In the genomic region with DNA sequence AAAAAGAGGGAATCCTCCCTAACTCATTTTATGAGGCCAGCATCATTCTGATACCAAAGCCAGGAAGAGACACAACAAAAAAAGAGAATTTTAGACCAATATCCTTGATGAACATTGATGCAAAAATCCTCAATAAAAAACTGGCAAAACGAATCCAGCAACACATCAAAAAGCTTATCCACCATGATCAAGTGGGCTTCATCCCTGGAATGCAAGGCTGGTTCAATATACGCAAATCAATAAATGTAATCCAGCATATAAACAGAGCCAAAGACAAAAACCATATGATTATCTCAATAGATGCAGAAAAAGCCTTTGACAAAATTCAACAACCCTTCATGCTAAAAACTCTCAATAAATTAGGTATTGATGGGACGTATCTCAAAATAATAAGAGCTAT, we compare ENCODE assay signal across 1 cellular context. TPM values are rescaled to one million over a fixed set of nuclear protein-coding genes. Genes with fewer than 3 reads are reported as not detected.
DNase-seq lines count a peak whose midpoint lies in the region; ATAC-seq, FAIRE-seq and TF ChIP-seq lines count a peak whose summit lies in the region.
"Not testable (repeated sequence)": the region's sequence is repeated elsewhere in the genome, so short reads cannot be mapped to it uniquely, and the experiment has no call there.

No MANE protein-coding gene starts in this region.

- TF ChIP-seq POLR2A in K562 (conservative IDR thresholded peaks at IDR 0.05), result not testable (repeated sequence)

- not testable (repeated sequence) for H3K36me3 ChIP-seq in K562 (ENCODE audit: control insufficient read depth, insufficient read depth, low read length)

- H4K20me1 ChIP-seq in K562 (replicated peaks; ENCODE audit: control insufficient read depth, insufficient read depth, low read length), result not testable (repeated sequence)

- H3K9me3 ChIP-seq in K562 (replicated peaks; ENCODE audit: control insufficient read depth, insufficient read depth, low read depth, low read length), result not testable (repeated sequence)

- H3K27ac ChIP-seq in K562 (ENCODE audit: extremely low read depth, low read depth, low read length), result not testable (repeated sequence)

- intact Hi-C loops in K562 (cut with micrococcal nuclease), result not testable (repeated sequence)

- not testable (repeated sequence) for TF ChIP-seq CTCF in K562 (IDR thresholded peaks at IDR 0.05 in 2 of 3, conservative IDR thresholded peaks at IDR 0.05 in 1 of 3; ENCODE audit: insufficient read depth in 2 of 3, low read depth in 1 of 3, low read length in 3 of 3)

- ATAC-seq in K562, result not testable (repeated sequence)

- not testable (repeated sequence) for H3K4me2 ChIP-seq in K562 (ENCODE audit: insufficient read depth, low read length)

- not testable (repeated sequence) for TF ChIP-seq RAD21 in K562 (CRISPR knock-in tag; conservative IDR thresholded peaks at IDR 0.05 in 1 of 2, IDR thresholded peaks at IDR 0.05 in 1 of 2)

- in situ Hi-C loops in K562 (cut with MboI), result not testable (repeated sequence)

- 0% methylated on average over 1 of the region's 3 CpGs for WGBS in K562 (ENCODE audit: insufficient coverage, low coverage, missing lambda C conversion rate)

- not testable (repeated sequence) for H3K4me1 ChIP-seq in K562 (replicated peaks in 1 of 2; ENCODE audit: control insufficient read depth in 2 of 2, insufficient read depth in 2 of 2, low read length in 2 of 2)

- not testable (repeated sequence) for DNase-seq in K562 (ENCODE audit: extremely low read depth in 1 of 4, low spot score in 3 of 4)

- TF ChIP-seq EP300 in K562 (IDR thresholded peaks at IDR 0.05; ENCODE audit: low read length), result not testable (repeated sequence)

- H3K9me1 ChIP-seq in K562 (ENCODE audit: control insufficient read depth, insufficient read depth, low read length), result not testable (repeated sequence)

- FAIRE-seq in K562 (lab: Jason Lieb, UNC), result not testable (repeated sequence)

- H3K79me2 ChIP-seq in K562 (ENCODE audit: control insufficient read depth, insufficient read depth, low read length), result not testable (repeated sequence)

- not testable (repeated sequence) for H3K4me3 ChIP-seq in K562

- not testable (repeated sequence) for H3K27me3 ChIP-seq in K562 (ENCODE audit: control insufficient read depth in 2 of 2, insufficient read depth in 2 of 2, low read length in 2 of 2)

- H2AFZ ChIP-seq in K562 (ENCODE audit: low read depth, low read length), result not testable (repeated sequence)

- BruUV-seq in K562 (replicated peaks; lab: Mats Ljungman, UMichigan), result not testable (repeated sequence)

- POLR2A ChIA-PET in K562 (lab: Yijun Ruan, JAX), result not testable (repeated sequence)

- not testable (repeated sequence) for H3K9ac ChIP-seq in K562 (ENCODE audit: insufficient read depth in 1 of 2, low read depth in 2 of 2, low read length in 2 of 2)

- CTCF ChIA-PET in K562 (lab: Yijun Ruan, JAX; ENCODE audit: low intra/inter-chr PET ratio), result not testable (repeated sequence)

TF ChIP-seq in K562, 482 proteins besides CTCF, POLR2A, EP300 and RAD21:
- TF ChIP-seq ZNF324 (CRISPR knock-in tag; IDR thresholded peaks at IDR 0.05), result peak; percentile 92
TF ChIP-seq in K562: peak in this region for 1; not testable (repeated sequence) for 481.

RNA-seq across cellular contexts. Expression of a gene that starts 11.6 kb away (rescaled TPM):
- total RNA-seq in K562 (2011; cell fraction: chromatin; rRNA removed; ENCODE audit: low replicate concordance), result 22.5 and 36.3 TPM in 2 replicates
- 10.8 and 13.6 TPM in 2 replicates for total RNA-seq in K562 (2011; cell fraction: nucleolus; rRNA removed)
- 32.3 and 55.7 TPM in 2 replicates for total RNA-seq in K562 (2011; cell fraction: nucleoplasm; rRNA removed)
- 8.1 and 12.7 TPM in 2 replicates for total RNA-seq in K562 (2014; rRNA removed)
- total RNA-seq in K562 (2014; rRNA removed; fragmentation: Illumina TruSeq; extraction: Trizol), result 27.5 and 30.3 TPM in 2 replicates
- 20.1 and 23.2 TPM in 2 replicates for total RNA-seq in K562 (2015; rRNA removed; fragmentation: Illumina TruSeq; extraction: Trizol)
- total RNA-seq in K562 (2021), result 15.0 and 16.4 TPM in 2 replicates
- 16.4 and 19.0 TPM in 2 replicates for polyA plus RNA-seq in K562 (2011; rRNA removed)
- 3.0 and 10.5 TPM in 2 replicates for polyA plus RNA-seq in K562 (2011; cell fraction: cytosol; rRNA removed)
- polyA plus RNA-seq in K562 (2011; cell fraction: nucleus; rRNA removed), result 7.6 and 15.5 TPM in 2 replicates
- polyA plus RNA-seq in K562 (2012), result 10.8 and 11.6 TPM in 2 replicates
- 17.1 and 17.6 TPM in 2 replicates for polyA plus RNA-seq in K562 (2014; fragmentation: Illumina TruSeq; extraction: Trizol)
- 10 to 100 TPM; 12.7 TPM for polyA plus RNA-seq in K562 (2014; fragmentation: Nextera tagmentation; extraction: Ambion mirVana)
- 11.7 and 12.6 TPM in 2 replicates for polyA plus RNA-seq in K562 (2014; rRNA removed)
- polyA minus RNA-seq in K562 (2011; rRNA and poly(A)+ RNA removed), result 26.6 and 42.6 TPM in 2 replicates
- 4.9 and 8.2 TPM in 2 replicates for polyA minus RNA-seq in K562 (2011; cell fraction: cytosol; rRNA and poly(A)+ RNA removed)
- polyA minus RNA-seq in K562 (2011; cell fraction: nucleus; rRNA and poly(A)+ RNA removed), result 13.9 and 20.9 TPM in 2 replicates

RNA-seq across cellular contexts. Expression of a gene that starts 22.5 kb away (rescaled TPM):
- 0.74 and 3.3 TPM in 2 replicates for total RNA-seq in K562 (2011; cell fraction: chromatin; rRNA removed; ENCODE audit: low replicate concordance)
- total RNA-seq in K562 (2011; cell fraction: nucleolus; rRNA removed), result 0.67 and 1.2 TPM in 2 replicates
- 1.8 and 2.8 TPM in 2 replicates for total RNA-seq in K562 (2011; cell fraction: nucleoplasm; rRNA removed)
- total RNA-seq in K562 (2014; rRNA removed) (0.68 and 0.98 TPM in 2 replicates), K562 (2014; rRNA removed; fragmentation: Illumina TruSeq; extraction: Trizol) (2.3 and 3.0 TPM in 2 replicates), K562 (2015; rRNA removed; fragmentation: Illumina TruSeq; extraction: Trizol) (1.9 and 2.1 TPM in 2 replicates), K562 (2021) (1.2 and 1.6 TPM in 2 replicates)
- polyA plus RNA-seq in K562 (2011; rRNA removed) (2.2 and 2.4 TPM in 2 replicates), K562 (2014; fragmentation: Illumina TruSeq; extraction: Trizol) (1.5 and 1.9 TPM in 2 replicates), K562 (2014; fragmentation: Nextera tagmentation; extraction: Ambion mirVana) (1 to 10 TPM in 1 of 2 experiments, under 1 TPM in 1; 0.62 to 1.1 TPM), K562 (2014; rRNA removed) (1.00 and 1.3 TPM in 2 replicates)
- polyA plus RNA-seq in K562 (2011; cell fraction: cytosol; rRNA removed), result 0.33 and 0.80 TPM in 2 replicates
- polyA plus RNA-seq in K562 (2011; cell fraction: nucleus; rRNA removed), result 2.1 and 3.7 TPM in 2 replicates
- 0.89 and 1.2 TPM in 2 replicates for polyA plus RNA-seq in K562 (2012)
- 1.8 and 3.3 TPM in 2 replicates for polyA minus RNA-seq in K562 (2011; rRNA and poly(A)+ RNA removed)
- polyA minus RNA-seq in K562 (2011; cell fraction: cytosol; rRNA and poly(A)+ RNA removed), result 0.86 and 1.8 TPM in 2 replicates
- 0.67 and 1.3 TPM in 2 replicates for polyA minus RNA-seq in K562 (2011; cell fraction: nucleus; rRNA and poly(A)+ RNA removed)
